ENCODE assay signal across 8 cellular contexts in the genomic region with DNA sequence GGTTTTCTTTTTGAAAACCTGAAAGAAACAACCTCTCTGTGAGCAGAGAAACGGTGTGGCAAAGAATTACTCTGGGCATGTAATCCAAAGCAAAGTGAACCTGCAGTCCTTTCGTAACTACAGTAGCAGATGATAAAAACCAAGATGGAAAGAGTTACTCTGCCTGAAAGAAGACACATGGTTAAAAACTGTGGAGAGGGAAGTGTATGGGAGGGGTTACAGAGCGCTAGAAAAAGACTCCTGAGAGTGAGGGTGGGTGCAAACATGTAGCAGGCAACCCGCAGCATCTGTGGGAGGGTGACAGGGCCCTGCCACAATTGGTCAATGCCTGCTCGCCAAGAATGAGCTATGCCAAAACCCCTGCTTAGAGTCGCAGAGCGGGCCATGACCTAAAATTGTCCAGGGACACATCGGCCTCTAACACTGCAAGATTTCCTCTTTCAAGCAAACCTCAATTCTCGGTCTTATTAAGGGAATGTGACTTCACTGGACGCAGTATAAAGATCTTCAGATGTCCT. TPM values are rescaled to one million over a fixed set of nuclear protein-coding genes. Genes with fewer than 3 reads are reported as not detected.
DNase-seq lines count a peak whose midpoint lies in the region; ATAC-seq and TF ChIP-seq lines count a peak whose summit lies in the region.

No MANE protein-coding gene starts in this region.

- no peaks in the 10 kb centered on the region for H3K9me3 Mint-ChIP-seq in activated T-helper 2 cell treated with anti-CD3 and anti-CD28 coated beads, Interferon-gamma antibody, Interleukin-2, Interleukin-4, amounts not matched to agents 10 μg/mL and 5 μg/mL and 100 μg/mL, durations not matched to agents 14 hours and 24 hours and 36 hours

- H3K27me3 Mint-ChIP-seq in activated T-helper 2 cell treated with anti-CD3 and anti-CD28 coated beads, Interferon-gamma antibody, Interleukin-2, Interleukin-4, amounts not matched to agents 10 μg/mL and 5 μg/mL and 100 μg/mL, durations not matched to agents 14 hours and 24 hours and 36 hours (ENCODE audit: low read depth), result no peaks in the 10 kb centered on the region

- H3K4me1 Mint-ChIP-seq in activated T-helper 2 cell treated with anti-CD3 and anti-CD28 coated beads, Interferon-gamma antibody, Interleukin-2, Interleukin-4, amounts not matched to agents 10 μg/mL and 5 μg/mL and 100 μg/mL, durations not matched to agents 14 hours and 24 hours and 36 hours (ENCODE audit: low read depth), result peaks cover 25% of the 10 kb centered on the region

- DNase-seq in AG20443 (ENCODE audit: low spot score) (peak; percentile 61), heart right ventricle (peak in 1 of 2 donors; percentile 68), skeletal muscle cell (ENCODE audit: low read depth) (no peak), midbrain (lab: John Stamatoyannopoulos, UW) (no peak), NCI-H345 treated with DMSO at 0.1 percent for 48 hours (lab: John Stamatoyannopoulos, UW; ENCODE audit: unreplicated experiment) (no peak)
- DNase-seq in activated T-helper 2 cell treated with anti-CD3 and anti-CD28 coated beads, Interferon-gamma antibody, Interleukin-2, Interleukin-4, amounts not matched to agents 10 μg/mL and 5 μg/mL and 100 μg/mL, durations not matched to agents 14 hours and 24 hours and 36 hours (ENCODE audit: low spot score), result no peak

- ATAC-seq in GM19351 (IDR thresholded peaks at IDR 0.05; ENCODE audit: unreplicated experiment) (peak; percentile 20), heart right ventricle (peak; percentile 35 to 74 (median 56))

- 5 to 7% methylated on average over 10 of the region's 10 CpGs for WGBS in heart right ventricle, 2 donors

- H3K4me3 ChIP-seq in heart right ventricle (peak overlapping the region; percentile 56 to 92 (median 81)), skeletal muscle cell (ENCODE audit: low read depth, low read length) (peak overlapping the region; percentile 76)

- H3K9me3 ChIP-seq in KOPT-K1 (ENCODE audit: insufficient read depth, low read length, poor library complexity, severe bottlenecking) (no peaks in the 10 kb centered on the region), heart right ventricle (no peaks in the 10 kb centered on the region)

- TF ChIP-seq CTCF in heart right ventricle (IDR thresholded peaks at IDR 0.05), result no peak

- no peaks in the 10 kb centered on the region for H3K27me3 ChIP-seq in heart right ventricle

- peak overlapping the region; percentile 93 for H3K27ac Mint-ChIP-seq in activated T-helper 2 cell treated with anti-CD3 and anti-CD28 coated beads, Interferon-gamma antibody, Interleukin-2, Interleukin-4, amounts not matched to agents 10 μg/mL and 5 μg/mL and 100 μg/mL, durations not matched to agents 14 hours and 24 hours and 36 hours

- H3K36me3 Mint-ChIP-seq in activated T-helper 2 cell treated with anti-CD3 and anti-CD28 coated beads, Interferon-gamma antibody, Interleukin-2, Interleukin-4, amounts not matched to agents 10 μg/mL and 5 μg/mL and 100 μg/mL, durations not matched to agents 14 hours and 24 hours and 36 hours (ENCODE audit: low read depth), result peaks cover 44% of the 10 kb centered on the region

- H3K27ac ChIP-seq in KOPT-K1 (ENCODE audit: low read depth, low read length, poor library complexity, severe bottlenecking) (peak overlapping the region; percentile 73), heart right ventricle (peak overlapping the region; percentile 78 to 99 (median 96))

- H3K4me3 Mint-ChIP-seq in activated T-helper 2 cell treated with anti-CD3 and anti-CD28 coated beads, Interferon-gamma antibody, Interleukin-2, Interleukin-4, amounts not matched to agents 10 μg/mL and 5 μg/mL and 100 μg/mL, durations not matched to agents 14 hours and 24 hours and 36 hours (ENCODE audit: low read depth), result peak overlapping the region; percentile 90

- peaks cover 0 to 57% (median 37%) of the 10 kb centered on the region in 9 donors for H3K4me1 ChIP-seq in heart right ventricle

- peaks cover 29% of the 10 kb centered on the region for H3K36me3 ChIP-seq in KOPT-K1 (ENCODE audit: insufficient read depth, low read length)
- H3K36me3 ChIP-seq in heart right ventricle, result peaks cover 0 to 39% (median 18%) of the 10 kb centered on the region in 9 donors

- intact Hi-C loops in activated T-helper 2 cell treated with anti-CD3 and anti-CD28 coated beads, Interferon-gamma antibody, Interleukin-2, Interleukin-4, amounts not matched to agents 10 μg/mL and 5 μg/mL and 100 μg/mL, durations not matched to agents 14 hours and 24 hours and 36 hours (cut with micrococcal nuclease), result loop anchor here (1.0 kb wide), 4 partner anchors 22 to 165 kb away; partner anchors contain the start of gene TUBA1B
- intact Hi-C loops in heart right ventricle (cut with DNase I), result loop anchor here in 2 of 10 donors (1.0 to 2.0 kb wide), 2 partner anchors 22 to 39 kb away; no protein-coding TSS in a partner anchor

RNA-seq across cellular contexts. Expression of gene PRKAG1, which starts 0.8 kb away (rescaled TPM):
- 65.1 and 65.7 TPM in 2 replicates for total RNA-seq in activated T-helper 2 cell treated with anti-CD3 and anti-CD28 coated beads, Interferon-gamma antibody, Interleukin-2, Interleukin-4, amounts not matched to agents 10 μg/mL and 5 μg/mL and 100 μg/mL, durations not matched to agents 14 hours and 24 hours and 36 hours
- total RNA-seq in heart right ventricle, result 100 to 1,000 TPM in 5 of 10 donors, 10 to 100 TPM in 5; 79.4 to 110 (median 100) TPM
- 10 to 100 TPM; 71.0 to 77.5 TPM for polyA plus RNA-seq in heart right ventricle

RNA-seq across cellular contexts. Expression of gene DDN, which starts 18.6 kb away (rescaled TPM):
- total RNA-seq in activated T-helper 2 cell treated with anti-CD3 and anti-CD28 coated beads, Interferon-gamma antibody, Interleukin-2, Interleukin-4, amounts not matched to agents 10 μg/mL and 5 μg/mL and 100 μg/mL, durations not matched to agents 14 hours and 24 hours and 36 hours, result 0.60 and 0.91 TPM in 2 replicates
- 1 to 10 TPM in 1 of 10 donors, under 1 TPM in 9; 0.19 to 1.4 (median 0.49) TPM for total RNA-seq in heart right ventricle
- under 1 TPM; 0.19 to 0.37 TPM for polyA plus RNA-seq in heart right ventricle

RNA-seq across cellular contexts. Expression of gene WNT1, which starts 39.7 kb away (rescaled TPM):
- 0.60 and 0.66 TPM in 2 replicates for total RNA-seq in activated T-helper 2 cell treated with anti-CD3 and anti-CD28 coated beads, Interferon-gamma antibody, Interleukin-2, Interleukin-4, amounts not matched to agents 10 μg/mL and 5 μg/mL and 100 μg/mL, durations not matched to agents 14 hours and 24 hours and 36 hours
- total RNA-seq in heart right ventricle, result not detected
- polyA plus RNA-seq in heart right ventricle, result not detected

RNA-seq across cellular contexts. Expression of gene KMT2D, which starts 42.8 kb away (rescaled TPM):
- 93.3 and 100 TPM in 2 replicates for total RNA-seq in activated T-helper 2 cell treated with anti-CD3 and anti-CD28 coated beads, Interferon-gamma antibody, Interleukin-2, Interleukin-4, amounts not matched to agents 10 μg/mL and 5 μg/mL and 100 μg/mL, durations not matched to agents 14 hours and 24 hours and 36 hours
- 10 to 100 TPM; 32.6 to 65.3 (median 54.2) TPM for total RNA-seq in heart right ventricle
- 10 to 100 TPM in 1 of 2 donors, 1 to 10 TPM in 1; 9.6 to 60.6 TPM for polyA plus RNA-seq in heart right ventricle

RNA-seq across cellular contexts. Expression of gene WNT10B, which starts 46.3 kb away (rescaled TPM):
- 0.80 and 1.0 TPM in 2 replicates for total RNA-seq in activated T-helper 2 cell treated with anti-CD3 and anti-CD28 coated beads, Interferon-gamma antibody, Interleukin-2, Interleukin-4, amounts not matched to agents 10 μg/mL and 5 μg/mL and 100 μg/mL, durations not matched to agents 14 hours and 24 hours and 36 hours
- total RNA-seq in heart right ventricle, result under 1 TPM in 9 of 10 donors, not detected in 1; 0.13 to 0.47 (median 0.20) TPM
- polyA plus RNA-seq in heart right ventricle, result under 1 TPM; 0.20 to 0.22 TPM
